14 cellular contexts compared by ENCODE assay signal in the genomic region with DNA sequence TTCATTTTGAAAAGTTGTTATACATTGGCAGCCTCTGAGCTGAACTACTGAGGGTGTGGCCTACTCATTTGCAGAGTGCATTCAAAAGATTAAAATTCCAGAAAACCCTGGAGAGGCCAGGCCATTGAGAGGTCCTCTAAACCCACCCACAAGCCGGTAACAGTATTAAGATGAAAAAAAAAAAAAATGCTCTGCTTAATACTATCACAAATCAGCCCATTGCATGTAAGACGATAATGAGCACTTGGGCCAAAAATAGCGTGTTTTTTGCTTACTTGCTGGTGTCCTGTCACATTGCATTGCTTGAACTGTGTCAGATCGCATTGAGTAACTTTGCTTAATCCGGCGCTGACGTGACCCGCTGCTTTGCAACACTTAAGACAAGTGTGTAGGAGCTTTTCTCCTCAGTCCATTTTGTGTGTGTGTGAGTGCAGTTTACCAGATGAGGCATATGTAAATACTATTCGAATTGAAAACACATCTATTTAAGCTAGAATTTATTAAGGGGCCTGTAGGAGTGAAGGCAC.
"Had no signal": no experiment of that assay in that cellular context is flagged by ENCODE, and none has a peak within 500 bp of the region (broad histone marks: within the 10 kb centered on the region; RNA-seq: fewer than 3 reads in every experiment).

No MANE protein-coding gene starts in this region.

- H3K4me3 ChIP-seq: left lung, mucosa of descending colon, pancreas, upper lobe of right lung had no signal

- DNase-seq: activated CD4-positive, alpha-beta memory T cell treated with anti-CD3 and anti-CD28 coated beads for 36 hours; activated CD4-positive, alpha-beta T cell treated with anti-CD3 and anti-CD28 coated beads for 36 hours; activated CD8-positive, alpha-beta memory T cell treated with anti-CD3 and anti-CD28 coated beads, Interleukin-2, amount 10 ng/mL, durations not matched to agents 7 days and 5 days; activated naive CD4-positive, alpha-beta T cell treated with anti-CD3 and anti-CD28 coated beads, Interleukin-2, amount 10 ng/mL, durations not matched to agents 7 days and 5 days; activated T-cell treated with anti-CD3 and anti-CD28 coated beads, Interleukin-2, amount 50 U/mL, for 1 hour; caudate nucleus; hippocampal formation; left lung; mucosa of descending colon; naive thymus-derived CD4-positive, alpha-beta T cell; pancreas; stimulated activated naive CD8-positive, alpha-beta T cell treated with anti-CD3 and anti-CD28 coated beads, Interleukin-15, amount 100 ng/mL, for 72 hours; upper lobe of right lung had no signal

- H3K36me3 ChIP-seq: left lung, pancreas, upper lobe of right lung had no signal

- H3K9me3 ChIP-seq: left lung, mucosa of descending colon, pancreas, upper lobe of right lung had no signal

- ATAC-seq: activated CD4-positive, alpha-beta T cell treated with anti-CD3 and anti-CD28 coated beads for 36 hours; activated CD8-positive, alpha-beta memory T cell treated with anti-CD3 and anti-CD28 coated beads, Interleukin-2, amount 10 ng/mL, durations not matched to agents 7 days and 5 days; esophagus mucosa; left lung; mucosa of descending colon; naive thymus-derived CD4-positive, alpha-beta T cell; stimulated activated naive CD8-positive, alpha-beta T cell treated with anti-CD3 and anti-CD28 coated beads, Interleukin-15, amount 100 ng/mL, for 72 hours; upper lobe of right lung had no signal

- H3K4me1 ChIP-seq: left lung, pancreas, upper lobe of right lung had no signal

- H3K27me3 ChIP-seq: left lung, pancreas, upper lobe of right lung had no signal

- H3K27ac ChIP-seq: left lung, pancreas, upper lobe of right lung had no signal
